In genomic region chr20:50567860-50568548, GRCh38 we compare ENCODE assay signal across 21 cellular contexts. TPM values are rescaled to one million over a fixed set of nuclear protein-coding genes. Genes with fewer than 3 reads are reported as not detected.
DNase-seq lines count a peak whose midpoint lies in the region; ATAC-seq and TF ChIP-seq lines count a peak whose summit lies in the region.
"Had no signal": no experiment of that assay in that cellular context is flagged by ENCODE, and none has a peak within 500 bp of the region (broad histone marks: within the 10 kb centered on the region; RNA-seq: fewer than 3 reads in every experiment).

No MANE protein-coding gene starts in this region.

- POLR2A ChIA-PET in activated CD4-positive, alpha-beta T cell treated with anti-CD3 and anti-CD28 coated beads for 36 hours (lab: Charles Lee), result no interaction called here

- CTCF ChIA-PET in activated CD4-positive, alpha-beta T cell treated with anti-CD3 and anti-CD28 coated beads for 36 hours (lab: Charles Lee), result interaction anchor here (0.5 kb wide), 1 partner anchor 384 kb away, joined by 3 read pairs; no protein-coding TSS in a partner anchor

- H3K27ac ChIP-seq in caudate nucleus (ENCODE audit: low read depth, low read length), result peak overlapping the region; percentile 71
- H3K27ac ChIP-seq: C4-2B, epithelial cell of prostate, HL-60, SK-N-MC had no signal

- peaks cover 92% of the 10 kb centered on the region for H3K4me1 Mint-ChIP-seq in activated CD4-positive, alpha-beta T cell treated with anti-CD3 and anti-CD28 coated beads for 36 hours
- peaks cover 21% of the 10 kb centered on the region for H3K4me1 Mint-ChIP-seq in type B pancreatic cell (ENCODE audit: unreplicated experiment)

- peaks cover 78% of the 10 kb centered on the region for H3K36me3 Mint-ChIP-seq in activated CD4-positive, alpha-beta T cell treated with anti-CD3 and anti-CD28 coated beads for 36 hours (ENCODE audit: low read depth)
- peaks cover 28% of the 10 kb centered on the region for H3K36me3 Mint-ChIP-seq in type B pancreatic cell

- DNase-seq in activated CD4-positive, alpha-beta T cell treated with anti-CD3 and anti-CD28 coated beads for 36 hours, result peak; percentile 57
- DNase-seq in activated CD4-positive, alpha-beta T cell treated with anti-CD3 and anti-CD28 coated beads, Interleukin-2, amount 50 U/mL, for 1 hour, result no peak
- peak; percentile 17 for DNase-seq in stimulated activated CD4-positive, alpha-beta T cell treated with anti-CD3 and anti-CD28 coated beads, Interleukin-4, amount 100 ng/mL, for 24 hours
- no peak for DNase-seq in stimulated activated CD4-positive, alpha-beta T cell treated with anti-CD3 and anti-CD28 coated beads, Interleukin-4, amount 100 ng/mL, for 4 hours
- no peak for DNase-seq in caudate nucleus (lab: John Stamatoyannopoulos, UW)
- no peak for DNase-seq in type B pancreatic cell (ENCODE audit: extremely low spot score, unreplicated experiment)
- DNase-seq in HUDEP-2 (lab: John Stamatoyannopoulos, UW; ENCODE audit: unreplicated experiment in 76 of 76), result no peak
- no peak for DNase-seq in medulla oblongata (ENCODE audit: extremely low spot score)
- DNase-seq: activated naive CD4-positive, alpha-beta T cell treated with anti-CD3 and anti-CD28 coated beads, Interleukin-2, amount 10 ng/mL, durations not matched to agents 7 days and 5 days; DMS79 treated with DMSO at 0.1 percent for 48 hours; gastrocnemius medialis; left colon; NCI-H526; PC-3; stimulated activated CD4-positive, alpha-beta T cell treated with anti-CD3 and anti-CD28 coated beads, Interleukin-2, amount 100 ng/mL, for 48 hours had no signal

- TF ChIP-seq CTCF in type B pancreatic cell (conservative IDR thresholded peaks at IDR 0.05), result no peak

- no peak for ATAC-seq in activated CD4-positive, alpha-beta T cell treated with anti-CD3 and anti-CD28 coated beads for 36 hours
- ATAC-seq: gastrocnemius medialis, GM23338, left colon, PC-3 had no signal

- H3K27ac Mint-ChIP-seq in activated CD4-positive, alpha-beta T cell treated with anti-CD3 and anti-CD28 coated beads for 36 hours, result peak overlapping the region; percentile 82
- peak overlapping the region; percentile 42 for H3K27ac Mint-ChIP-seq in type B pancreatic cell
- H3K27ac Mint-ChIP-seq: activated naive CD4-positive, alpha-beta T cell treated with anti-CD3 and anti-CD28 coated beads, Interleukin-2, amount 10 ng/mL, durations not matched to agents 7 days and 5 days had no signal

- H3K4me3 Mint-ChIP-seq in activated CD4-positive, alpha-beta T cell treated with anti-CD3 and anti-CD28 coated beads for 36 hours, result no peak overlapping the region
- no peak overlapping the region for H3K4me3 Mint-ChIP-seq in type B pancreatic cell
- H3K4me3 Mint-ChIP-seq: activated naive CD4-positive, alpha-beta T cell treated with anti-CD3 and anti-CD28 coated beads, Interleukin-2, amount 10 ng/mL, durations not matched to agents 7 days and 5 days; dendritic cell treated with granulocyte-macrophage colony-stimulating factor and Interleukin-4, amounts not matched to agents 40 ng/mL and 50 ng/mL, for 4 days; GM23338 had no signal

- no peaks in the 10 kb centered on the region for H3K9me3 Mint-ChIP-seq in activated CD4-positive, alpha-beta T cell treated with anti-CD3 and anti-CD28 coated beads for 36 hours (ENCODE audit: low read depth)
- H3K9me3 Mint-ChIP-seq in type B pancreatic cell, result no peaks in the 10 kb centered on the region
- H3K9me3 Mint-ChIP-seq: activated naive CD4-positive, alpha-beta T cell treated with anti-CD3 and anti-CD28 coated beads, Interleukin-2, amount 10 ng/mL, durations not matched to agents 7 days and 5 days; dendritic cell treated with granulocyte-macrophage colony-stimulating factor and Interleukin-4, amounts not matched to agents 40 ng/mL and 50 ng/mL, for 4 days; GM23338 had no signal

- no peaks in the 10 kb centered on the region for H3K27me3 Mint-ChIP-seq in activated CD4-positive, alpha-beta T cell treated with anti-CD3 and anti-CD28 coated beads for 36 hours
- no peaks in the 10 kb centered on the region for H3K27me3 Mint-ChIP-seq in type B pancreatic cell
- H3K27me3 Mint-ChIP-seq: activated naive CD4-positive, alpha-beta T cell treated with anti-CD3 and anti-CD28 coated beads, Interleukin-2, amount 10 ng/mL, durations not matched to agents 7 days and 5 days; dendritic cell treated with granulocyte-macrophage colony-stimulating factor and Interleukin-4, amounts not matched to agents 40 ng/mL and 50 ng/mL, for 4 days had no signal

- intact Hi-C loops in activated CD4-positive, alpha-beta T cell treated with anti-CD3 and anti-CD28 coated beads for 36 hours (cut with DNase I, micrococcal nuclease), result loop anchor here in 1 of 2 experiments (10.0 kb wide), 1 partner anchor 763 kb away; no protein-coding TSS in a partner anchor

RNA-seq across cellular contexts. Expression of gene PTPN1, which starts 57.8 kb away (rescaled TPM):
- total RNA-seq in activated CD4-positive, alpha-beta T cell treated with anti-CD3 and anti-CD28 coated beads for 36 hours, result 10 to 100 TPM; 79.0 to 92.8 TPM
- total RNA-seq in type B pancreatic cell (ENCODE audit: low replicate concordance), result 26.6 and 27.6 TPM in 2 replicates

Comparison
In these comparisons a context has a peak if more than half of its experiments do, and no peak if none do; other contexts are left out.
1. DNase-seq: peak in activated CD4-positive, alpha-beta T cell treated with anti-CD3 and anti-CD28 coated beads for 36 hours (single experiment) and stimulated activated CD4-positive, alpha-beta T cell treated with anti-CD3 and anti-CD28 coated beads, Interleukin-4, amount 100 ng/mL, for 24 hours (single experiment); none in activated CD4-positive, alpha-beta T cell treated with anti-CD3 and anti-CD28 coated beads, Interleukin-2, amount 50 U/mL, for 1 hour (single experiment), stimulated activated CD4-positive, alpha-beta T cell treated with anti-CD3 and anti-CD28 coated beads, Interleukin-4, amount 100 ng/mL, for 4 hours (0 of 2), caudate nucleus (0 of 61), type B pancreatic cell (single experiment), HUDEP-2 (0 of 76) and medulla oblongata (single experiment).